Comparison of ENCODE assay signal across 14 cellular contexts in the genomic region with DNA sequence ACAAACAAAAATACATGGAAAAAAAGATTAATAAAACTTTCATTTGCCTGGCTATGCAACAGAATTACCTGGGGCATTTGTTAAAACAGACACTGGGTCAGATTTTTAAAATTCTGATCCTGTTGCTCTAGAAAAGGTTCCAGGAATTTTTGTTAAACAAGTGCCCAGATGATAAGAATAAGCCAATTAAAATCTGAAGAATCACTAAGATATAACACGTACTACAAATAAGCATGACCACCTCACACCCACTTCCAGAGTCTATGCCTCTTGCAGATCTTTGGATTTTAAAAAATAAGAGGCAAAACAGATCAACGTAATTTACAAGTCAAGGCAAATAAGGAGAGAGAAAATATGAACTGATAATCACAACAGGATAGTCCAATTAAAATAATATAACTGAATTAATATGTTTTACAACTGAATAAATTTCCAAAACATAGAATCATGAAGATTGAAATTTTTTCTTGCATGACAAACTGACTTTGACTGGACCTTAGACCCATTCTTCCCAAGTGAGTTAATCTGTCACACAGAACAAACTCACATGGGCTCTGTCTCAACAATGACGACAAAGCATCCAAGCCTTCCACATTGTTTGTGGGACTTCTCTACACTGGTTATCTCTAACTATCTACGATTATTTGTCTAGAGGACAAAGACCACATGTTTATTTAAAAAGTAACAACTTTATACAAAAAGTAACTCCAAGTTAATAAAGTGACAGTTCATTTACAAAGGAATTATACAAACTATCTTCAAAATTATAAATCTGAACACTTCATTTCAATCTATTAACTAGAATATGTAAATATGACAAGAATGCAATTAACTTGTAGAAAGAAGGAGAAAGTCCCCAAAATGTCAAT.
"Had no signal": no experiment of that assay in that cellular context is flagged by ENCODE, and none has a peak within 500 bp of the region (broad histone marks: within the 10 kb centered on the region; RNA-seq: fewer than 3 reads in every experiment).

No MANE protein-coding gene starts in this region.

- H3K27me3 ChIP-seq: brain microvascular endothelial cell, ovary had no signal

- H3K27me3 Mint-ChIP-seq: activated naive CD8-positive, alpha-beta T cell; dendritic cell treated with granulocyte-macrophage colony-stimulating factor and Interleukin-4, amounts not matched to agents 40 ng/mL and 50 ng/mL, for 4 days; effector memory CD8-positive, alpha-beta T cell; stimulated activated naive CD8-positive, alpha-beta T cell treated with anti-CD3 and anti-CD28 coated beads, Interleukin-15, amount 100 ng/mL, for 72 hours had no signal

- H3K36me3 ChIP-seq: ovary had no signal

- ATAC-seq: activated T-cell treated with anti-CD3 and anti-CD28 coated beads, Interleukin-2, amount 50 U/mL, for 4 hours; effector memory CD8-positive, alpha-beta T cell; stimulated activated naive CD8-positive, alpha-beta T cell treated with anti-CD3 and anti-CD28 coated beads, Interleukin-15, amount 100 ng/mL, for 72 hours had no signal

- H3K27ac ChIP-seq: brain microvascular endothelial cell, ovary had no signal

- H3K4me3 ChIP-seq: ovary had no signal

- H3K4me3 Mint-ChIP-seq: activated naive CD8-positive, alpha-beta T cell; activated T-cell treated with anti-CD3 and anti-CD28 coated beads, Interleukin-2, amount 50 U/mL, for 4 hours; dendritic cell treated with granulocyte-macrophage colony-stimulating factor and Interleukin-4, amounts not matched to agents 40 ng/mL and 50 ng/mL, for 4 days; effector memory CD8-positive, alpha-beta T cell; stimulated activated naive CD8-positive, alpha-beta T cell treated with anti-CD3 and anti-CD28 coated beads, Interleukin-15, amount 100 ng/mL, for 72 hours had no signal

- H3K27ac Mint-ChIP-seq: activated naive CD8-positive, alpha-beta T cell; dendritic cell treated with granulocyte-macrophage colony-stimulating factor and Interleukin-4, amounts not matched to agents 40 ng/mL and 50 ng/mL, for 4 days had no signal

- DNase-seq: activated CD4-positive, alpha-beta T cell treated with anti-CD3 and anti-CD28 coated beads, Interleukin-2, amount 50 U/mL, for 48 hours; activated CD4-positive, CD25-positive, alpha-beta regulatory T cell treated with anti-CD3 and anti-CD28 coated beads, Interleukin-2, amount 50 U/mL, for 72 hours; activated gamma-delta T cell; activated T-cell treated with anti-CD3 and anti-CD28 coated beads, Interleukin-2, amount 50 U/mL, for 4 hours; brain microvascular endothelial cell; effector memory CD8-positive, alpha-beta T cell; erythroblast; hippocampal formation; ovary; stimulated activated CD4-positive, alpha-beta T cell treated with anti-CD3 and anti-CD28 coated beads, Interleukin-4, amount 100 ng/mL, for 4 hours; stimulated activated naive CD8-positive, alpha-beta T cell treated with anti-CD3 and anti-CD28 coated beads, Interleukin-15, amount 100 ng/mL, for 72 hours; T-helper 2 cell had no signal

- H3K9me3 ChIP-seq: ovary had no signal

- H3K9me3 Mint-ChIP-seq: dendritic cell treated with granulocyte-macrophage colony-stimulating factor and Interleukin-4, amounts not matched to agents 40 ng/mL and 50 ng/mL, for 4 days; effector memory CD8-positive, alpha-beta T cell; stimulated activated naive CD8-positive, alpha-beta T cell treated with anti-CD3 and anti-CD28 coated beads, Interleukin-15, amount 100 ng/mL, for 72 hours had no signal
